ENCODE assay signal across 9 cellular contexts in the genomic region with DNA sequence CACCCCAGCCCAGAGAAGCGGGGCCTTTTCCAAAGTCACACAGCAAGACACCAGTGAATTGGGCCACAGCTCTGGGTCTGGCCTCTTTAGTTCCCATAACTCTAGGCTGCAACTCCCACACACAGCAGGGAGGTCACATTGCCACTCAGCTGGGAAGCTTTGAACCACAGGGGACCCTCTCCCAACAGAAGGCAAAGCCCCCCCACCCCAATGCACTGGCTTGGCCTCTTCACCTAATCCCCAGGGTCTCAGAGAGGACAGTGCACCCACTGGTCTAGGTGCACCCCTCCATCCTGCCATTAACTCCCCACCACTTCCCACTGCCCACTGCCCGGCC.
DNase-seq lines count a peak whose midpoint lies in the region; ATAC-seq and TF ChIP-seq lines count a peak whose summit lies in the region.
"Had no signal": no experiment of that assay in that cellular context is flagged by ENCODE, and none has a peak within 500 bp of the region (broad histone marks: within the 10 kb centered on the region; RNA-seq: fewer than 3 reads in every experiment).

No MANE protein-coding gene starts in this region.

- peaks cover 0 to 4% (median 0%) of the 10 kb centered on the region in 3 donors for H3K36me3 Mint-ChIP-seq in naive thymus-derived CD8-positive, alpha-beta T cell

- peaks cover 24% of the 10 kb centered on the region for H3K4me1 ChIP-seq in cardiac muscle cell (ENCODE audit: low read depth)
- H3K4me1 ChIP-seq in ectodermal cell (ENCODE audit: control insufficient read depth, insufficient read depth, low read length): peaks cover 30% of the 10 kb centered on the region

- peak overlapping the region; percentile 40 to 97 (median 78) for H3K4me3 Mint-ChIP-seq in naive thymus-derived CD8-positive, alpha-beta T cell

- H3K27ac ChIP-seq in cardiac muscle cell (peak overlapping the region; percentile 93), ectodermal cell (ENCODE audit: insufficient read depth, low read depth, low read length, poor library complexity, severe bottlenecking) (peak overlapping the region; percentile 76)

- POLR2A ChIA-PET in naive thymus-derived CD8-positive, alpha-beta T cell (lab: Charles Lee): interaction anchor here (1.0 to 3.5 kb wide), 13 partner anchors 9 to 291 kb away, joined by 3 to 22 read pairs (median 5); a partner anchor contains a TSS

- peaks cover 22 to 41% (median 31%) of the 10 kb centered on the region in 4 donors for H3K4me1 Mint-ChIP-seq in naive thymus-derived CD8-positive, alpha-beta T cell

- H3K4me3 ChIP-seq in cardiac muscle cell: no peak overlapping the region
- H3K4me3 ChIP-seq in ectodermal cell (ENCODE audit: insufficient read depth, low read depth, low read length): peak overlapping the region; percentile 20

- no peak for ATAC-seq in left cardiac atrium
- no peak for ATAC-seq in naive thymus-derived CD8-positive, alpha-beta T cell
- ATAC-seq in GM19328 (IDR thresholded peaks at IDR 0.05; ENCODE audit: unreplicated experiment): no peak
- no peak for ATAC-seq in GM18517 (IDR thresholded peaks at IDR 0.05; ENCODE audit: unreplicated experiment)

- no peak for TF ChIP-seq CTCF in cardiac muscle cell (IDR thresholded peaks at IDR 0.05; ENCODE audit: low read depth, low read length)

- H3K9me3 ChIP-seq in cardiac muscle cell (ENCODE audit: low read depth): no peaks in the 10 kb centered on the region
- H3K9me3 ChIP-seq in ectodermal cell (ENCODE audit: control insufficient read depth, low read length): no peaks in the 10 kb centered on the region

- H3K27me3 Mint-ChIP-seq in naive thymus-derived CD8-positive, alpha-beta T cell: no peaks in the 10 kb centered on the region

- peaks cover 0 to 6% (median 3%) of the 10 kb centered on the region in 9 donors for H3K9me3 Mint-ChIP-seq in naive thymus-derived CD8-positive, alpha-beta T cell

- intact Hi-C loops in left cardiac atrium (cut with DNase I): loop anchor here in 1 of 2 donors (5.0 to 10.0 kb wide), 2 partner anchors 78 to 280 kb away; no protein-coding TSS in a partner anchor

- H3K27ac Mint-ChIP-seq in naive thymus-derived CD8-positive, alpha-beta T cell: peak overlapping the region in 9 of 10 donors; percentile 48 to 94 (median 77)

- 26 to 34% methylated on average over 2 of the region's 2 CpGs for WGBS in ectodermal cell, 2 experiments

- H3K36me3 ChIP-seq in cardiac muscle cell (no peaks in the 10 kb centered on the region), ectodermal cell (ENCODE audit: control insufficient read depth, insufficient read depth, low read length) (no peaks in the 10 kb centered on the region)

- DNase-seq in cardiac muscle cell (ENCODE audit: low read depth in 1 of 2, low spot score in 1 of 2): no peak
- no peak for DNase-seq in left cardiac atrium
- no peak for DNase-seq in naive thymus-derived CD8-positive, alpha-beta T cell
- DNase-seq in NCI-H526 (lab: John Stamatoyannopoulos, UW): no peak
- no peak for DNase-seq in mucosa of gallbladder (ENCODE audit: low spot score)
- DNase-seq: activated T-cell treated with anti-CD3 and anti-CD28 coated beads, Interleukin-2, amount 50 U/mL, for 4 hours had no signal

- H3K27me3 ChIP-seq in cardiac muscle cell: no peaks in the 10 kb centered on the region
- H3K27me3 ChIP-seq in ectodermal cell (ENCODE audit: control insufficient read depth, insufficient read depth, low read length, poor library complexity, severe bottlenecking): no peaks in the 10 kb centered on the region
